15 cellular contexts compared by ENCODE assay signal in the genomic region with DNA sequence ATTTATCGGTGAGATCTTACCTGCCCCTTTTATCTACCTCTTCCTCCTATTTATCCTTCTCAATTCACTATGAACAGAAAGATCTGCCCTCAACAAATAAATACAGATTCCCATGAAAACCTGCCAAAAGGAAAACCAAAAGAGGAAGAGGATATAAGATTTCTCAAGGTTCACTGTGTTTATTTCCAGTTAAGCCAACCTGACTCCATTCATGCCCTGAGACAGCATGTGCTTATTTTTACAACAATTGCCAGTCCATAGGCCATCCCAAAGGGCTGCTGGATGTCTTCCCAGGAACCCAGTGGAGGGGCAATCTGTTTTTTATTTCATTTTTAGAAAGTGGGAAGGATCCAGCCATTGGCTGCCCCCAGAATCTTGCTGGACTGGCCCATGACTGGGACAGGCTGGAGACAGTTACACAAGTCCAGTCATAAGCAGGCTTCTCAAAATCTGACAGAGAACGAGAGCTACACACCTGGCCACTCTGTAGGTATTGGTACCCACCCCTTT.
DNase-seq lines count a peak whose midpoint lies in the region; ATAC-seq, FAIRE-seq and TF ChIP-seq lines count a peak whose summit lies in the region.
"Had no signal": no experiment of that assay in that cellular context is flagged by ENCODE, and none has a peak within 500 bp of the region (broad histone marks: within the 10 kb centered on the region; RNA-seq: fewer than 3 reads in every experiment).

No MANE protein-coding gene starts in this region.

- H3K4me1 ChIP-seq in PC-3 (ENCODE audit: insufficient read depth, low read length) (peaks cover 14% of the 10 kb centered on the region), colonic mucosa (no peaks in the 10 kb centered on the region)

- CTCF ChIA-PET in PC-3 (lab: Charles Lee), result no interaction called here

- H3K27ac ChIP-seq in PC-3 (ENCODE audit: low read length), result peak overlapping the region; percentile 85
- H3K27ac ChIP-seq in colonic mucosa, result peak overlapping the region; percentile 41
- H3K27ac ChIP-seq: HL-60 had no signal

- H3K27me3 ChIP-seq in PC-3 (ENCODE audit: low read length), result no peaks in the 10 kb centered on the region
- no peaks in the 10 kb centered on the region for H3K27me3 ChIP-seq in colonic mucosa

- H2AFZ ChIP-seq in PC-3 (ENCODE audit: low read length), result no peak overlapping the region
- H2AFZ ChIP-seq: GM23338 had no signal

- no peak overlapping the region for H3K4me2 ChIP-seq in PC-3 (ENCODE audit: low read length)
- H3K4me2 ChIP-seq: GM23338 had no signal

- H3K9ac ChIP-seq in PC-3 (ENCODE audit: low read length), result peak overlapping the region; percentile 36; the same call in 1 of the 2 replicates
- H3K9ac ChIP-seq in colonic mucosa (ENCODE audit: low read depth in 2 of 2, low read length in 2 of 2), result no peak overlapping the region

- POLR2A ChIA-PET in PC-3 (lab: Charles Lee; ENCODE audit: unreplicated experiment), result no interaction called here

- H3K9me3 ChIP-seq in PC-3 (ENCODE audit: low read length) (no peaks in the 10 kb centered on the region), colonic mucosa (no peaks in the 10 kb centered on the region)

- no peak for FAIRE-seq in H54 (lab: Jason Lieb, UNC)

- H3F3A ChIP-seq in PC-3 (ENCODE audit: low read length, unreplicated experiment), result no peaks in the 10 kb centered on the region

- TF ChIP-seq POLR2A in H54 (IDR thresholded peaks at IDR 0.05; ENCODE audit: low read depth, low read length), result no peak

- intact Hi-C loops in PC-3 (cut with micrococcal nuclease) (no loop called here), colonic mucosa (cut with DNase I) (no loop called here)

- TF ChIP-seq CTCF in PC-3 (conservative IDR thresholded peaks at IDR 0.05; ENCODE audit: low read depth, low read length) (no peak), colonic mucosa (IDR thresholded peaks at IDR 0.05) (no peak)

- DNase-seq in DMS53 (lab: John Stamatoyannopoulos, UW) (peak; percentile 19), DMS53 treated with DMSO at 0.1 percent for 48 hours (lab: John Stamatoyannopoulos, UW; ENCODE audit: unreplicated experiment) (no peak), PC-3 (no peak), colonic mucosa (no peak), H54 (ENCODE audit: insufficient read length, low spot score) (no peak)
- DNase-seq: 8988T; C1 segment of cervical spinal cord; CD4-positive, alpha-beta memory T cell; DND-41; GF-D8; H9 had no signal

- no TSS peak for BruUV-seq in PC-3 (replicated peaks; lab: Mats Ljungman, UMichigan)

- H3K79me2 ChIP-seq in PC-3 (ENCODE audit: low read length), result no peaks in the 10 kb centered on the region

- ATAC-seq in PC-3 (no peak), HG02571 (IDR thresholded peaks at IDR 0.05; ENCODE audit: unreplicated experiment) (no peak), HG03439 (IDR thresholded peaks at IDR 0.05; ENCODE audit: unreplicated experiment) (no peak)
- ATAC-seq: GM23338 had no signal

- no peaks in the 10 kb centered on the region for H3K9me2 ChIP-seq in PC-3 (replicated peaks; ENCODE audit: low read length)

- H3K36me3 ChIP-seq in PC-3 (ENCODE audit: low read depth, low read length) (no peaks in the 10 kb centered on the region), colonic mucosa (no peaks in the 10 kb centered on the region)

- no peak overlapping the region for H3K4me3 ChIP-seq in PC-3 (ENCODE audit: low read length)
- H3K4me3 ChIP-seq in colonic mucosa, result no peak overlapping the region
- H3K4me3 ChIP-seq: GM23338 had no signal

- H4K20me1 ChIP-seq in PC-3 (ENCODE audit: low read length), result no peaks in the 10 kb centered on the region
